35 cellular contexts compared by ENCODE assay signal in genomic region chr2:232269867-232270266, GRCh38.
"Had no signal": no experiment of that assay in that cellular context is flagged by ENCODE, and none has a peak within 500 bp of the region (broad histone marks: within the 10 kb centered on the region; RNA-seq: fewer than 3 reads in every experiment).

No MANE protein-coding gene starts in this region.

- H3K36me3 Mint-ChIP-seq: activated naive CD8-positive, alpha-beta T cell treated with anti-CD3 and anti-CD28 coated beads, Interleukin-2, amount 10 ng/mL, durations not matched to agents 7 days and 5 days had no signal

- H3K27me3 ChIP-seq: ascending aorta, cardiac muscle cell had no signal

- H3K27ac Mint-ChIP-seq: activated CD8-positive, alpha-beta T cell treated with anti-CD3 and anti-CD28 coated beads, Interleukin-2, amount 10 ng/mL, durations not matched to agents 7 days and 5 days; activated naive CD8-positive, alpha-beta T cell treated with anti-CD3 and anti-CD28 coated beads, Interleukin-2, amount 10 ng/mL, durations not matched to agents 7 days and 5 days; activated T-cell treated with anti-CD3 and anti-CD28 coated beads, Interleukin-2, amount 50 U/mL, for 24 hours; activated T-helper 2 cell treated with anti-CD3 and anti-CD28 coated beads, Interferon-gamma antibody, Interleukin-2, Interleukin-4, amounts not matched to agents 10 μg/mL and 5 μg/mL and 100 μg/mL, durations not matched to agents 14 hours and 24 hours and 36 hours had no signal

- H3K36me3 ChIP-seq: cardiac muscle cell had no signal

- H3K4me3 Mint-ChIP-seq: activated CD8-positive, alpha-beta T cell treated with anti-CD3 and anti-CD28 coated beads, Interleukin-2, amount 10 ng/mL, durations not matched to agents 7 days and 5 days; activated naive CD4-positive, alpha-beta T cell treated with anti-CD3 and anti-CD28 coated beads, Interleukin-2, amount 50 U/mL, for 24 hours; activated naive CD8-positive, alpha-beta T cell treated with anti-CD3 and anti-CD28 coated beads, Interleukin-2, amount 10 ng/mL, durations not matched to agents 7 days and 5 days; activated T-cell treated with anti-CD3 and anti-CD28 coated beads, Interleukin-2, amount 50 U/mL, for 24 hours; T-cell had no signal

- H3K9me3 ChIP-seq: ascending aorta had no signal

- H2AFZ ChIP-seq: PC-9 had no signal

- H3K4me2 ChIP-seq: PC-9 had no signal

- H3K4me1 Mint-ChIP-seq: activated naive CD4-positive, alpha-beta T cell treated with anti-CD3 and anti-CD28 coated beads, Interleukin-2, amount 50 U/mL, for 24 hours; activated naive CD8-positive, alpha-beta T cell treated with anti-CD3 and anti-CD28 coated beads, Interleukin-2, amount 10 ng/mL, durations not matched to agents 7 days and 5 days; T-cell had no signal

- H3K27ac ChIP-seq: ascending aorta, cardiac muscle cell, PC-9, RWPE1, VCaP had no signal

- ATAC-seq: activated CD8-positive, alpha-beta T cell treated with anti-CD3 and anti-CD28 coated beads, Interleukin-2, amount 10 ng/mL, durations not matched to agents 7 days and 5 days; Right ventricle myocardium inferior; SK-N-SH treated with all-trans-retinoic acid at 6 μM for 48 hours; T-cell had no signal

- H3K27me3 Mint-ChIP-seq: activated naive CD4-positive, alpha-beta T cell treated with anti-CD3 and anti-CD28 coated beads, Interleukin-2, amount 50 U/mL, for 24 hours; activated naive CD8-positive, alpha-beta T cell treated with anti-CD3 and anti-CD28 coated beads, Interleukin-2, amount 10 ng/mL, durations not matched to agents 7 days and 5 days; activated T-cell treated with anti-CD3 and anti-CD28 coated beads, Interleukin-2, amount 50 U/mL, for 24 hours; T-cell had no signal

- H3K4me1 ChIP-seq: ascending aorta had no signal

- H3K9me3 Mint-ChIP-seq: activated naive CD4-positive, alpha-beta T cell treated with anti-CD3 and anti-CD28 coated beads, Interleukin-2, amount 50 U/mL, for 24 hours; activated naive CD8-positive, alpha-beta T cell treated with anti-CD3 and anti-CD28 coated beads, Interleukin-2, amount 10 ng/mL, durations not matched to agents 7 days and 5 days; activated T-cell treated with anti-CD3 and anti-CD28 coated beads, Interleukin-2, amount 50 U/mL, for 24 hours; activated T-helper 2 cell treated with anti-CD3 and anti-CD28 coated beads, Interferon-gamma antibody, Interleukin-2, Interleukin-4, amounts not matched to agents 10 μg/mL and 5 μg/mL and 100 μg/mL, durations not matched to agents 14 hours and 24 hours and 36 hours; T-cell had no signal

- FAIRE-seq: RCC 7860 had no signal

- DNase-seq: activated CD4-positive, alpha-beta T cell treated with anti-CD3 and anti-CD28 coated beads for 1 hour; activated CD4-positive, alpha-beta T cell treated with anti-CD3 and anti-CD28 coated beads for 48 hours; activated CD4-positive, alpha-beta T cell treated with anti-CD3 and anti-CD28 coated beads, Interleukin-2, amount 50 U/mL, for 48 hours; activated CD4-positive, CD25-positive, alpha-beta regulatory T cell; activated CD8-positive, alpha-beta T cell treated with anti-CD3 and anti-CD28 coated beads, Interleukin-2, amount 10 ng/mL, durations not matched to agents 7 days and 5 days; activated gamma-delta T cell; activated naive CD4-positive, alpha-beta T cell treated with Interleukin-2 at 50 U/mL for 16 hours; activated naive CD8-positive, alpha-beta T cell treated with anti-CD3 and anti-CD28 coated beads, Interleukin-2, amount 10 ng/mL, durations not matched to agents 7 days and 5 days; activated T-cell treated with anti-CD3 and anti-CD28 coated beads, Interleukin-2, amount 50 U/mL, for 24 hours; amygdala; NCI-H1092 treated with DMSO at 0.1 percent for 48 hours; NCI-H1417; NCI-H146; NCI-H187; NCI-H2029 treated with DMSO at 0.1 percent for 48 hours; NCI-H2107; NCI-H2171; NCI-H510A; NCI-H526; NCI-H748 treated with DMSO at 0.1 percent for 48 hours; NK-92 treated with Interleukin-12 subunit alpha and Interleukin-12 subunit beta, amount 100 ng/mL, for 24 hours; PC-9; SIG-M5; T-cell; T-helper 2 cell; T-helper 9 cell had no signal

- H3K4me3 ChIP-seq: ascending aorta, cardiac muscle cell, PC-9 had no signal
